In the genomic region with DNA sequence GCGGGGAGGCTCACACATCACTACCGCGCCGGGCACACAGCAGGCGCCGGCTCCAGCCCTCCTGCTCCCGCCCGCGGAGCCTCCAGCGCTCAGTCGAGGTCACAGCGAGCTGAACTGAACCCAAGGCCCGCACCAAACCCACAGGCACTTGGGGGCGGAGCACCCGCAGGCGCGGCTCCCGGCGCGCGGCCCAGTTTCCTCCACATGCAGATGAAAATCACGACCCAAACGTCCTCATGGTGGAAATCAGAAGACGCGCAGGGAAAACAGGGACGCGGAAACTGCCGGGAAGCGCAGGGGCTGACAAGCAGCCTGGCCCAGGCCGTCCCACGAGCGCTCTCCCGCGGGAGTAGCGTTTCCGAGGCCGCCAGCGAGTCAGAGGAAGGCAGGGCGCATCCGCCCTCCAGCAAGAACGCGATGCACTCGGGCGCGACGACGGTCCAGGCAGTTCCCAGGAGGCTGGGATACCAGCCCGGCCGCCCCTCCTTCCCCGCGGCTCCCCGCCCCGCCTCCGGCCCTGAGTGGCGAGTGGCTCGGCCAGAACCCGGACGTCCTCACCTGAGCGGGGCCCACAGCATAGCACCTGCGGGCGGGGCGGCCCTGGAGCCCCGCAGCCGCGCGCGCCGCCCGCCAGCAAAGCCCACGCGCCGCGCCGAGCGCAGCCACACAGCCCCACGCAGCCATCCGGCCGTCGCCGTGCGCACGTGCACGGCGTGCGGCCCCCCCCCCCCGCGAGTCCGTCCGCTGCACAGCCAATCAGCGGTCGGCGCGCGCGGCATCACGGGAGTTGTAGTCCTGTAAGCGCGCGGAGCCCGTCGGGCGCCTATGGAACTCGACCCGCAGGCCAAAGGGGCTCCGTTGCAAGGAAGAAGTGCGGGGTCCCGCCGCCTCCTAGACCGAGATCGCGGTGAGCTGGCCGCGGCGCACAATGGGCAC, we compare ENCODE assay signal across 8 cellular contexts. TPM values are rescaled to one million over a fixed set of nuclear protein-coding genes. Genes with fewer than 3 reads are reported as not detected.
DNase-seq lines count a peak whose midpoint lies in the region; ATAC-seq and FAIRE-seq lines count a peak whose summit lies in the region.

A gene (minus strand): TSS at position 710 of the 936 bp plus-strand sequence. CDS start 26 bp downstream, at position 684.

- peak; percentile 98 for DNase-seq in AG20443 (ENCODE audit: low spot score)
- DNase-seq in GM19239 (ENCODE audit: insufficient read length, low spot score) = peak; percentile 90
- DNase-seq in NCI-H526 (lab: John Stamatoyannopoulos, UW) = peak; percentile 50 to 87
- DNase-seq in activated CD4-positive, alpha-beta T cell treated with anti-CD3 and anti-CD28 coated beads, Interleukin-2, amount 50 U/mL, for 1 hour = peak; percentile 90
- peak; percentile 46 for DNase-seq in cortex of kidney (lab: John Stamatoyannopoulos, UW)
- peak; percentile 92 for DNase-seq in left lobe of liver (ENCODE audit: low spot score)
- peak; percentile 88 for DNase-seq in stimulated activated CD4-positive, alpha-beta T cell treated with anti-CD3 and anti-CD28 coated beads, Interleukin-1b, Interleukin-23, amount 100 ng/mL, for 48 hours

- peak; percentile 72 for ATAC-seq in HG03442 (IDR thresholded peaks at IDR 0.05; ENCODE audit: unreplicated experiment)
- peak; percentile 85 for ATAC-seq in left lobe of liver

- peak; percentile 84 for FAIRE-seq in GM19239 (lab: Jason Lieb, UNC)

RNA-seq across cellular contexts. Expression of the gene that starts here (rescaled TPM):
- total RNA-seq in left lobe of liver = 31.7 TPM

Comparison
In these comparisons a context has a peak if more than half of its experiments do, and no peak if none do; other contexts are left out.
1. Peak in every context shown above with its lines: DNase-seq and ATAC-seq.
2. DNase-seq: peak in every context shown above with its lines; median percentile 98 in AG20443; 92 in left lobe of liver; 90 in GM19239; 90 in activated CD4-positive, alpha-beta T cell treated with anti-CD3 and anti-CD28 coated beads, Interleukin-2, amount 50 U/mL, for 1 hour; 88 in stimulated activated CD4-positive, alpha-beta T cell treated with anti-CD3 and anti-CD28 coated beads, Interleukin-1b, Interleukin-23, amount 100 ng/mL, for 48 hours; 68 in NCI-H526; 46 in cortex of kidney.